Comparison of ENCODE assay signal across 8 cellular contexts in genomic region chr18:63155169-63155852, GRCh38.
A peak's percentile ranks its signal among the peaks of the same experiment; 100 is the strongest.
DNase-seq lines count a peak whose midpoint lies in the region; ATAC-seq and TF ChIP-seq lines count a peak whose summit lies in the region.

No MANE protein-coding gene starts in this region.

- TF ChIP-seq CTCF in lung (IDR thresholded peaks at IDR 0.05; ENCODE audit: control extremely low read depth, extremely low read depth): peak; percentile 68

- peak overlapping the region; percentile 4 for H3K4me3 ChIP-seq in lung

- DNase-seq in NCI-H1930 (lab: John Stamatoyannopoulos, UW) (peak; percentile 71 to 86), lung (ENCODE audit: low spot score) (peak; percentile 77), GM19240 (ENCODE audit: insufficient read length, low spot score) (no peak)
- peak; percentile 58 to 78 (median 69) for DNase-seq in activated CD4-positive, CD25-positive, alpha-beta regulatory T cell (lab: John Stamatoyannopoulos, UW)
- DNase-seq in central memory CD4-positive, alpha-beta T cell: peak; percentile 78
- DNase-seq in stimulated activated CD8-positive, alpha-beta memory T cell treated with anti-CD3 and anti-CD28 coated beads, Interleukin-15, amount 100 ng/mL, for 48 hours (ENCODE audit: low read depth in 2 of 2): peak; percentile 64 to 77

- no peaks in the 10 kb centered on the region for H3K36me3 ChIP-seq in lung (ENCODE audit: control insufficient read depth in 2 of 2, insufficient read depth in 2 of 2, low read length in 2 of 2)

- 38 to 39% methylated on average over 22 to 23 of the region's 23 CpGs for WGBS in lung, 2 donors

- H3K27ac ChIP-seq in lung (ENCODE audit: low read depth in 1 of 2, low read length in 1 of 2): no peak overlapping the region

- no peaks in the 10 kb centered on the region for H3K9me3 ChIP-seq in lung (ENCODE audit: control insufficient read depth in 2 of 2, insufficient read depth in 1 of 2, low read length in 1 of 2)

- ATAC-seq in GM18519 (IDR thresholded peaks at IDR 0.05; ENCODE audit: low FRiP score, unreplicated experiment) (peak; percentile 22), HG02970 (IDR thresholded peaks at IDR 0.05; ENCODE audit: low FRiP score, unreplicated experiment) (peak; percentile 25), lung (ENCODE audit: insufficient read depth, low FRiP score) (peak; percentile 88)

- no peaks in the 10 kb centered on the region for H3K27me3 ChIP-seq in lung (ENCODE audit: control insufficient read depth, insufficient read depth)

- H3K4me1 ChIP-seq in lung (ENCODE audit: control insufficient read depth in 2 of 2, insufficient read depth in 2 of 2, low read length in 2 of 2): peaks cover 0 to 8% of the 10 kb centered on the region in 2 donors

Comparison
In these comparisons a context has a peak if more than half of its experiments do, and no peak if none do; other contexts are left out.
1. ATAC-seq: peak in every context shown above with its lines; median percentile 88 in lung; 25 in HG02970; 22 in GM18519.